11 cellular contexts compared by ENCODE assay signal in the genomic region with DNA sequence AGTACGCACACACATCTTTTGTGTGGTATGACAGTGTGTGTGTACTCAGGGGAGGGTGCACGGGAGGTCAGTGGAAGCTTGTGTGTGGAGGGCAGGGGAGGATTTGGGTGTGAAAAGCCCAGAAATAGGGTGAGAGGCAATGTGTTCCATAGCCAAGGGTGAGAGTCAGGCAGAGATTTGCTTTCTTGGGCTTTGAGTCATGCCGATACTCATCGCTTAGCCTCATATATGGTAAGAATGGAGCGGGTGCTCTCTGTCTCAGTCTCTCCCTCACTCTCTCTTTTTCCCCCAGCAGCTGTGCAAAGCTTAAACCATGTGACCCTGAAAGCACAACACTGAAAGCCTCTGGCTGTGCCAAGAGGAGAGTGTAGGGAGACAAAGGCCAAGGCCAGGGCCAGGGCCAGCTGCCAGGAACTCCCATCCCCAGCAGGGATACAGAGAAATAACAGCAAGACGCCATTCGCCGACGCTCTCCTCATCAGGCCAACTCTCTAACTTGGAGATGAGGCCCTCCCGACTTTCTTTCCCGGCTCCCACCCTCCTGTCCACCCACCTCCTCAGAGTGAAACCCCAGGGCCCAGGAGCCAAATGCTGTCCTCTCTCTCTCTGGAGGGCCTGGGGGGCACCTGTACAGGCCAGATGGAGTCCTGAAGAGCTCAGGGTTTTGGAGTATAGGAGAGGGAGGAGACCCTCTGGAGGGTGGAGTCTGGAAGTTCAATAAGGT. TPM values are rescaled to one million over a fixed set of nuclear protein-coding genes. Genes with fewer than 3 reads are reported as not detected.
DNase-seq lines count a peak whose midpoint lies in the region; ATAC-seq and TF ChIP-seq lines count a peak whose summit lies in the region.
"Had no signal": no experiment of that assay in that cellular context is flagged by ENCODE, and none has a peak within 500 bp of the region (broad histone marks: within the 10 kb centered on the region; RNA-seq: fewer than 3 reads in every experiment).

No MANE protein-coding gene starts in this region.

- peak; percentile 84 to 89 for ATAC-seq in right cardiac atrium
- peak; percentile 45 to 46 for ATAC-seq in gastrocnemius medialis
- ATAC-seq: activated CD8-positive, alpha-beta T cell treated with anti-CD3 and anti-CD28 coated beads for 36 hours had no signal

- H3K4me3 ChIP-seq in right cardiac atrium (ENCODE audit: low read length): no peak overlapping the region
- H3K4me3 ChIP-seq in gastrocnemius medialis: no peak overlapping the region
- H3K4me3 ChIP-seq: SJSA1 had no signal

- WGBS in right cardiac atrium: 41% methylated on average over 11 of the region's 11 CpGs

- peak; percentile 97 for DNase-seq in NCI-H1092 treated with DMSO at 0.1 percent for 48 hours (lab: John Stamatoyannopoulos, UW)
- DNase-seq in right cardiac atrium: peak; percentile 59 to 90 (median 89)
- peak in 1 of 2 donors; percentile 39 for DNase-seq in gastrocnemius medialis
- DNase-seq in COLO829 (ENCODE audit: low spot score): no peak
- DNase-seq in activated CD4-positive, alpha-beta T cell treated with anti-CD3 and anti-CD28 coated beads for 48 hours: no peak
- no peak for DNase-seq in endothelial cell (ENCODE audit: low spot score)
- no peak for DNase-seq in UCSD-AML1 (lab: John Stamatoyannopoulos, UW; ENCODE audit: unreplicated experiment)
- DNase-seq: activated CD8-positive, alpha-beta T cell treated with anti-CD3 and anti-CD28 coated beads for 36 hours; Kasumi-1 had no signal

- H3K27ac ChIP-seq in angular gyrus (ENCODE audit: low read depth, low read length): peak overlapping the region; percentile 99
- peak overlapping the region; percentile 73 for H3K27ac ChIP-seq in right cardiac atrium (ENCODE audit: low read length)
- peak overlapping the region; percentile 75 to 78 (median 76) for H3K27ac ChIP-seq in gastrocnemius medialis
- H3K27ac ChIP-seq: SJSA1 had no signal

- no peaks in the 10 kb centered on the region for H3K4me1 Mint-ChIP-seq in endothelial cell (ENCODE audit: unreplicated experiment)

- TF ChIP-seq POLR2A in gastrocnemius medialis (IDR thresholded peaks at IDR 0.05): no peak

- TF ChIP-seq CTCF in gastrocnemius medialis (IDR thresholded peaks at IDR 0.05 in 4 of 5, conservative IDR thresholded peaks at IDR 0.05 in 1 of 5) (no peak), endothelial cell (IDR thresholded peaks at IDR 0.05; ENCODE audit: unreplicated experiment) (no peak)

- H3K9me3 Mint-ChIP-seq in endothelial cell (ENCODE audit: unreplicated experiment): no peaks in the 10 kb centered on the region
- H3K9me3 Mint-ChIP-seq: activated CD8-positive, alpha-beta T cell treated with anti-CD3 and anti-CD28 coated beads for 36 hours had no signal

- no peaks in the 10 kb centered on the region for H3K9me3 ChIP-seq in right cardiac atrium (ENCODE audit: control insufficient read depth, low read length)
- H3K9me3 ChIP-seq in gastrocnemius medialis: no peaks in the 10 kb centered on the region
- H3K9me3 ChIP-seq: SJSA1 had no signal

- in situ Hi-C loops in gastrocnemius medialis (cut with MboI; ENCODE audit: low sequenced_read_pairs in 4 of 4): no loop called here

- H3K4me3 Mint-ChIP-seq in endothelial cell (ENCODE audit: unreplicated experiment): no peak overlapping the region
- H3K4me3 Mint-ChIP-seq: activated CD8-positive, alpha-beta T cell treated with anti-CD3 and anti-CD28 coated beads for 36 hours had no signal

- no peak overlapping the region for H3K27ac Mint-ChIP-seq in endothelial cell (ENCODE audit: unreplicated experiment)
- H3K27ac Mint-ChIP-seq: activated CD8-positive, alpha-beta T cell treated with anti-CD3 and anti-CD28 coated beads for 36 hours had no signal

- no peaks in the 10 kb centered on the region for H3K36me3 Mint-ChIP-seq in endothelial cell (ENCODE audit: low read depth, unreplicated experiment)

- no peaks in the 10 kb centered on the region for H3K27me3 ChIP-seq in right cardiac atrium (ENCODE audit: control insufficient read depth, insufficient read depth)
- no peaks in the 10 kb centered on the region for H3K27me3 ChIP-seq in gastrocnemius medialis
- H3K27me3 ChIP-seq: SJSA1 had no signal

- H3K4me1 ChIP-seq in right cardiac atrium (ENCODE audit: control insufficient read depth, insufficient read depth, low read length): peaks cover 9% of the 10 kb centered on the region
- peaks cover 26 to 29% of the 10 kb centered on the region in 2 donors for H3K4me1 ChIP-seq in gastrocnemius medialis

- H3K36me3 ChIP-seq in gastrocnemius medialis: no peaks in the 10 kb centered on the region
- H3K36me3 ChIP-seq: SJSA1 had no signal

- H3K27me3 Mint-ChIP-seq in endothelial cell (ENCODE audit: unreplicated experiment): peaks cover 4% of the 10 kb centered on the region

- intact Hi-C loops in right cardiac atrium (cut with DNase I): no loop called here
- intact Hi-C loops in gastrocnemius medialis (cut with DNase I; ENCODE audit: low total_unique reads): no loop called here

RNA-seq across cellular contexts. Expression of a gene that starts 20.3 kb away (rescaled TPM):
- total RNA-seq in right cardiac atrium (100 to 1,000 TPM in 1 of 4 donors, 10 to 100 TPM in 3; 72.1 to 105 (median 79.1) TPM), gastrocnemius medialis (1 to 10 TPM; 6.0 to 9.8 (median 8.1) TPM), endothelial cell (ENCODE audit: unreplicated experiment) (54.3 TPM)
- 30.4 TPM for polyA plus RNA-seq in right cardiac atrium

RNA-seq across cellular contexts. Expression of a gene that starts 33.1 kb away (rescaled TPM):
- 10 to 100 TPM; 19.5 to 23.5 (median 23.3) TPM for total RNA-seq in right cardiac atrium
- 17.4 TPM for polyA plus RNA-seq in right cardiac atrium
- total RNA-seq in gastrocnemius medialis: 10 to 100 TPM; 16.4 to 24.7 (median 16.8) TPM
- 49.7 TPM for total RNA-seq in endothelial cell (ENCODE audit: unreplicated experiment)

Comparison
In these comparisons a context has a peak if more than half of its experiments do, and no peak if none do; other contexts are left out.
1. DNase-seq: peak in NCI-H1092 treated with DMSO at 0.1 percent for 48 hours (single experiment) and right cardiac atrium (3 of 3); none in COLO829 (single experiment), activated CD4-positive, alpha-beta T cell treated with anti-CD3 and anti-CD28 coated beads for 48 hours (single experiment), endothelial cell (single experiment) and UCSD-AML1 (single experiment).
2. Peak in every context shown above with its lines, with median percentiles within 50 percentile points of each other: H3K27ac ChIP-seq.